Comparison of ENCODE assay signal across 12 cellular contexts in the genomic region with DNA sequence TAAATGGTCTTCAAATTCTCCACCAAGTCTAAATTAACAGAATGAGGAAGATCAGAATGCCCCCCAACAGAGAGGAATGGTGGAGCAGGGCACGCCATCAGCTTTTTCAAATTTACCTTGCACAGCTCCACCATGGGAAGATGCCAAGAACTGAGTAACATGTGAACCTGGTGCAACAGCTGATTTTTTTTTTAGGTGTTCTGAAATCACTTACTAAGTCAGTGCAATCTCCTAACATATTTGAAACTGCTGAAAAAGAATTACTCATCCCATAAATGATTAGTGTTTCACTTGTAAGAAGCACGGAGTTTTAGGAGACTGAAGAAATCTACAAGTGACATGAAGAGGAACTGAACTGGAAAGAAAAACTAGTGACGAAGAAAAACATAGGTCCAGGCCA. TPM values are rescaled to one million over a fixed set of nuclear protein-coding genes. Genes with fewer than 3 reads are reported as not detected.
A peak's percentile ranks its signal among the peaks of the same experiment; 100 is the strongest.
DNase-seq lines count a peak whose midpoint lies in the region; ATAC-seq and TF ChIP-seq lines count a peak whose summit lies in the region.
"Had no signal": no experiment of that assay in that cellular context is flagged by ENCODE, and none has a peak within 500 bp of the region (broad histone marks: within the 10 kb centered on the region; RNA-seq: fewer than 3 reads in every experiment).

No MANE protein-coding gene starts in this region.

- peaks cover 79% of the 10 kb centered on the region for H3K4me1 Mint-ChIP-seq in activated T-cell treated with anti-CD3 and anti-CD28 coated beads, Interleukin-2, amount 50 U/mL, for 4 hours (ENCODE audit: low read depth)
- peaks cover 55% of the 10 kb centered on the region for H3K4me1 Mint-ChIP-seq in T-helper 2 cell treated with Interferon-gamma antibody and Interleukin-4, amounts not matched to agents 5 μg/mL and 100 μg/mL, for 36 hours (ENCODE audit: low read depth)
- peaks cover 73% of the 10 kb centered on the region for H3K4me1 Mint-ChIP-seq in stimulated activated naive CD8-positive, alpha-beta T cell treated with anti-CD3 and anti-CD28 coated beads, Interleukin-15, amount 100 ng/mL, for 72 hours
- H3K4me1 Mint-ChIP-seq in CD14-positive monocyte = peaks cover 64% of the 10 kb centered on the region

- ATAC-seq in activated T-cell treated with anti-CD3 and anti-CD28 coated beads, Interleukin-2, amount 50 U/mL, for 4 hours = peak; percentile 4 to 12
- ATAC-seq in stimulated activated naive CD8-positive, alpha-beta T cell treated with anti-CD3 and anti-CD28 coated beads, Interleukin-15, amount 100 ng/mL, for 72 hours = no peak

- intact Hi-C loops in CD14-positive monocyte (cut with micrococcal nuclease) = loop anchor here in 1 of 2 donors (10.0 kb wide), 1 partner anchor 100 kb away; a partner anchor contains a TSS

- no peaks in the 10 kb centered on the region for H3K27me3 Mint-ChIP-seq in activated T-cell treated with anti-CD3 and anti-CD28 coated beads, Interleukin-2, amount 50 U/mL, for 4 hours (ENCODE audit: low read depth)
- H3K27me3 Mint-ChIP-seq in T-helper 2 cell treated with Interferon-gamma antibody and Interleukin-4, amounts not matched to agents 5 μg/mL and 100 μg/mL, for 36 hours (ENCODE audit: low read depth) = no peaks in the 10 kb centered on the region
- H3K27me3 Mint-ChIP-seq in stimulated activated naive CD8-positive, alpha-beta T cell treated with anti-CD3 and anti-CD28 coated beads, Interleukin-15, amount 100 ng/mL, for 72 hours = no peaks in the 10 kb centered on the region
- H3K27me3 Mint-ChIP-seq in CD14-positive monocyte (ENCODE audit: low read depth in 3 of 3) = no peaks in the 10 kb centered on the region

- no peak for DNase-seq in activated T-cell treated with anti-CD3 and anti-CD28 coated beads, Interleukin-2, amount 50 U/mL, for 4 hours
- no peak for DNase-seq in activated T-cell treated with anti-CD3 and anti-CD28 coated beads, Interleukin-2, amount 50 U/mL, for 48 hours
- no peak for DNase-seq in T-helper 2 cell treated with Interferon-gamma antibody and Interleukin-4, amounts not matched to agents 5 μg/mL and 100 μg/mL, for 36 hours (ENCODE audit: low spot score)
- peak; percentile 77 for DNase-seq in fibroblast of villous mesenchyme (ENCODE audit: low read depth)
- no peak for DNase-seq in stimulated activated naive CD8-positive, alpha-beta T cell treated with anti-CD3 and anti-CD28 coated beads, Interleukin-15, amount 100 ng/mL, for 72 hours
- no peak for DNase-seq in CD14-positive monocyte (ENCODE audit: low spot score)
- no peak for DNase-seq in NCI-H1092 (lab: John Stamatoyannopoulos, UW)
- no peak for DNase-seq in NOMO-1 treated with DMSO at 0.1 percent for 48 hours (lab: John Stamatoyannopoulos, UW; ENCODE audit: unreplicated experiment)
- DNase-seq: immature natural killer cell; NCI-H748 treated with DMSO at 0.1 percent for 48 hours; stimulated activated CD4-positive, alpha-beta T cell treated with anti-CD3 and anti-CD28 coated beads, Interleukin-15, amount 100 ng/mL, for 24 hours had no signal

- H3K4me3 ChIP-seq in fibroblast of villous mesenchyme (ENCODE audit: low read depth, low read length) = no peak overlapping the region
- H3K4me3 ChIP-seq: tibial nerve had no signal

- peak overlapping the region; percentile 51 for H3K4me3 Mint-ChIP-seq in activated T-cell treated with anti-CD3 and anti-CD28 coated beads, Interleukin-2, amount 50 U/mL, for 4 hours
- peak overlapping the region; percentile 50 for H3K4me3 Mint-ChIP-seq in T-helper 2 cell treated with Interferon-gamma antibody and Interleukin-4, amounts not matched to agents 5 μg/mL and 100 μg/mL, for 36 hours
- H3K4me3 Mint-ChIP-seq in stimulated activated naive CD8-positive, alpha-beta T cell treated with anti-CD3 and anti-CD28 coated beads, Interleukin-15, amount 100 ng/mL, for 72 hours = peak overlapping the region; percentile 4 to 51
- no peak overlapping the region for H3K4me3 Mint-ChIP-seq in CD14-positive monocyte

- TF ChIP-seq CTCF in fibroblast of villous mesenchyme (IDR thresholded peaks at IDR 0.05; ENCODE audit: insufficient read depth, low read depth, low read length) (no peak), CD14-positive monocyte (IDR thresholded peaks at IDR 0.05) (no peak)

- peak overlapping the region; percentile 55 for H3K27ac Mint-ChIP-seq in T-helper 2 cell treated with Interferon-gamma antibody and Interleukin-4, amounts not matched to agents 5 μg/mL and 100 μg/mL, for 36 hours
- H3K27ac Mint-ChIP-seq in stimulated activated naive CD8-positive, alpha-beta T cell treated with anti-CD3 and anti-CD28 coated beads, Interleukin-15, amount 100 ng/mL, for 72 hours = peak overlapping the region; percentile 59 to 81
- peak overlapping the region in 2 of 7 donors; percentile 6 to 19 for H3K27ac Mint-ChIP-seq in CD14-positive monocyte

- no peaks in the 10 kb centered on the region for H3K9me3 Mint-ChIP-seq in activated T-cell treated with anti-CD3 and anti-CD28 coated beads, Interleukin-2, amount 50 U/mL, for 4 hours
- H3K9me3 Mint-ChIP-seq in T-helper 2 cell treated with Interferon-gamma antibody and Interleukin-4, amounts not matched to agents 5 μg/mL and 100 μg/mL, for 36 hours = no peaks in the 10 kb centered on the region
- H3K9me3 Mint-ChIP-seq in stimulated activated naive CD8-positive, alpha-beta T cell treated with anti-CD3 and anti-CD28 coated beads, Interleukin-15, amount 100 ng/mL, for 72 hours = no peaks in the 10 kb centered on the region
- no peaks in the 10 kb centered on the region for H3K9me3 Mint-ChIP-seq in CD14-positive monocyte
- H3K9me3 Mint-ChIP-seq: immature natural killer cell had no signal

- H3K36me3 Mint-ChIP-seq in activated T-cell treated with anti-CD3 and anti-CD28 coated beads, Interleukin-2, amount 50 U/mL, for 4 hours (ENCODE audit: insufficient read depth) = peaks cover 13% of the 10 kb centered on the region
- peaks cover 30% of the 10 kb centered on the region for H3K36me3 Mint-ChIP-seq in T-helper 2 cell treated with Interferon-gamma antibody and Interleukin-4, amounts not matched to agents 5 μg/mL and 100 μg/mL, for 36 hours (ENCODE audit: low read depth)
- H3K36me3 Mint-ChIP-seq in CD14-positive monocyte = peaks cover 4 to 10% of the 10 kb centered on the region in 2 donors

RNA-seq across cellular contexts. Expression of a gene that starts 5.1 kb away (rescaled TPM):
- 10 to 100 TPM; 18.7 to 19.6 (median 19.0) TPM for total RNA-seq in activated T-cell treated with anti-CD3 and anti-CD28 coated beads, Interleukin-2, amount 50 U/mL, for 4 hours
- total RNA-seq in fibroblast of villous mesenchyme = 54.4 and 86.8 TPM in 2 replicates
- polyA plus RNA-seq in CD14-positive monocyte = 10 to 100 TPM in 1 of 2 donors, 1 to 10 TPM in 1; 9.7 to 11.3 TPM

RNA-seq across cellular contexts. Expression of a gene that starts 52.4 kb away (rescaled TPM):
- total RNA-seq in activated T-cell treated with anti-CD3 and anti-CD28 coated beads, Interleukin-2, amount 50 U/mL, for 4 hours = under 1 TPM in 1 of 3 donors, not detected in 2; 0.10 TPM
- under 0.01 TPM in 1 of 2 replicates, not detected in the other for total RNA-seq in fibroblast of villous mesenchyme
- not detected for polyA plus RNA-seq in CD14-positive monocyte
- polyA plus RNA-seq: immature natural killer cell had no signal

Comparison
In these comparisons a context has a peak if more than half of its experiments do, and no peak if none do; other contexts are left out.
1. H3K4me3 Mint-ChIP-seq: peak in activated T-cell treated with anti-CD3 and anti-CD28 coated beads, Interleukin-2, amount 50 U/mL, for 4 hours (single experiment), T-helper 2 cell treated with Interferon-gamma antibody and Interleukin-4, amounts not matched to agents 5 μg/mL and 100 μg/mL, for 36 hours (single experiment) and stimulated activated naive CD8-positive, alpha-beta T cell treated with anti-CD3 and anti-CD28 coated beads, Interleukin-15, amount 100 ng/mL, for 72 hours (2 of 2); none in CD14-positive monocyte (0 of 2).